In genomic region chr1:244413736-244414135, GRCh38 we compare ENCODE assay signal across 16 cellular contexts.
"Had no signal": no experiment of that assay in that cellular context is flagged by ENCODE, and none has a peak within 500 bp of the region (broad histone marks: within the 10 kb centered on the region; RNA-seq: fewer than 3 reads in every experiment).

No MANE protein-coding gene starts in this region.

- ATAC-seq: mucosa of descending colon; naive thymus-derived CD4-positive, alpha-beta T cell had no signal

- H3K4me3 Mint-ChIP-seq: endodermal cell; naive thymus-derived CD4-positive, alpha-beta T cell had no signal

- H2AFZ ChIP-seq: hepatocyte, parathyroid adenoma had no signal

- H3K27me3 Mint-ChIP-seq: naive thymus-derived CD4-positive, alpha-beta T cell had no signal

- H3K4me2 ChIP-seq: hepatocyte had no signal

- H3K9me3 Mint-ChIP-seq: endodermal cell; naive thymus-derived CD4-positive, alpha-beta T cell had no signal

- H3K27ac ChIP-seq: brain microvascular endothelial cell, hepatocyte, left lung, parathyroid adenoma, sigmoid colon, SJSA1, spleen, thoracic aorta had no signal

- H3K27me3 ChIP-seq: brain microvascular endothelial cell, hepatocyte, left lung, sigmoid colon, SJSA1, spleen had no signal

- H3K4me3 ChIP-seq: hepatocyte, left lung, mucosa of descending colon, sigmoid colon, SJSA1, spleen, thoracic aorta had no signal

- H3K4me1 ChIP-seq: parathyroid adenoma, sigmoid colon, SJSA1 had no signal

- H3K27ac Mint-ChIP-seq: endodermal cell had no signal

- H3K9ac ChIP-seq: parathyroid adenoma had no signal

- DNase-seq: activated CD4-positive, alpha-beta T cell treated with anti-CD3 and anti-CD28 coated beads for 48 hours; activated naive CD4-positive, alpha-beta T cell treated with anti-CD3 and anti-CD28 coated beads, Interleukin-2, amount 50 U/mL, for 16 hours; brain microvascular endothelial cell; endodermal cell; erythroblast; kidney; left lung; mucosa of descending colon; naive thymus-derived CD4-positive, alpha-beta T cell; sigmoid colon; spleen; T-helper 2 cell had no signal

- H3K9me3 ChIP-seq: left lung, mucosa of descending colon, sigmoid colon, SJSA1, spleen, thoracic aorta had no signal
